ENCODE assay signal across 14 cellular contexts in genomic region chrX:68454476-68455150, GRCh38. TPM values are rescaled to one million over a fixed set of nuclear protein-coding genes. Genes with fewer than 3 reads are reported as not detected.
DNase-seq lines count a peak whose midpoint lies in the region; TF ChIP-seq lines count a peak whose summit lies in the region.
"Had no signal": no experiment of that assay in that cellular context is flagged by ENCODE, and none has a peak within 500 bp of the region (broad histone marks: within the 10 kb centered on the region; RNA-seq: fewer than 3 reads in every experiment).

No MANE protein-coding gene starts in this region.

- H3K4me1 ChIP-seq in trophoblast cell (ENCODE audit: control insufficient read depth in 1 of 2, insufficient read depth in 2 of 2, low read length in 2 of 2): peaks cover 0 to 2% of the 10 kb centered on the region in 2 experiments

- H3K27ac Mint-ChIP-seq in activated naive CD8-positive, alpha-beta T cell treated with anti-CD3 and anti-CD28 coated beads for 36 hours: no peak overlapping the region

- no peaks in the 10 kb centered on the region for H3K9me3 Mint-ChIP-seq in activated naive CD8-positive, alpha-beta T cell treated with anti-CD3 and anti-CD28 coated beads for 36 hours

- no peaks in the 10 kb centered on the region for H3K27me3 ChIP-seq in trophoblast cell (ENCODE audit: insufficient read depth, low read length)

- peak overlapping the region; percentile 40 for H2BK5ac ChIP-seq in trophoblast cell (ENCODE audit: low read depth, low read length, poor library complexity)

- no peak overlapping the region for H2BK12ac ChIP-seq in trophoblast cell (ENCODE audit: low read length)

- no peaks in the 10 kb centered on the region for H3K27me3 Mint-ChIP-seq in activated naive CD8-positive, alpha-beta T cell treated with anti-CD3 and anti-CD28 coated beads for 36 hours

- H4K12ac ChIP-seq in trophoblast cell (ENCODE audit: low read depth, low read length): no peak overlapping the region

- no peaks in the 10 kb centered on the region for H3K79me2 ChIP-seq in trophoblast cell (ENCODE audit: control insufficient read depth, insufficient read depth, low read length, poor library complexity)

- no peaks in the 10 kb centered on the region for H3K9me3 ChIP-seq in trophoblast cell (ENCODE audit: insufficient read depth, low read depth, low read length)

- H2BK120ac ChIP-seq in trophoblast cell (ENCODE audit: insufficient read depth, low read length, poor library complexity): peak overlapping the region; percentile 72

- no peak overlapping the region for H3K4me3 Mint-ChIP-seq in activated naive CD8-positive, alpha-beta T cell treated with anti-CD3 and anti-CD28 coated beads for 36 hours

- no CpG with 5 or more reads among the region's 8 CpGs for WGBS in trophoblast cell (ENCODE audit: extremely low coverage, insufficient coverage, insufficient read length)

- H3K14ac ChIP-seq in trophoblast cell (ENCODE audit: low read length): no peak overlapping the region

- H3K4me3 ChIP-seq in fibroblast of villous mesenchyme (ENCODE audit: low read depth, low read length) (no peak overlapping the region), trophoblast cell (ENCODE audit: low read depth, low read length) (no peak overlapping the region)

- H4K91ac ChIP-seq in trophoblast cell (ENCODE audit: low read depth, low read length): peak overlapping the region; percentile 47

- H3K18ac ChIP-seq in trophoblast cell (ENCODE audit: low read length): no peak overlapping the region

- TF ChIP-seq CTCF in fibroblast of villous mesenchyme (IDR thresholded peaks at IDR 0.05; ENCODE audit: insufficient read depth, low read depth, low read length): no peak

- no peak overlapping the region for H3K4me2 ChIP-seq in trophoblast cell (ENCODE audit: low read length)

- H3K27ac ChIP-seq in trophoblast cell (ENCODE audit: low read depth, low read length): no peak overlapping the region

- H3K36me3 ChIP-seq in trophoblast cell (ENCODE audit: control insufficient read depth in 1 of 2, insufficient read depth in 2 of 2, low read length in 2 of 2): no peaks in the 10 kb centered on the region

- H3K36me3 Mint-ChIP-seq in activated naive CD8-positive, alpha-beta T cell treated with anti-CD3 and anti-CD28 coated beads for 36 hours: no peaks in the 10 kb centered on the region

- no peak overlapping the region for H3K4ac ChIP-seq in trophoblast cell (ENCODE audit: low read depth, low read length)

- DNase-seq in ELF-1 (ENCODE audit: low read depth, low spot score): peak; percentile 22
- peak; percentile 63 for DNase-seq in M059J (ENCODE audit: low read depth)
- DNase-seq in fibroblast of villous mesenchyme (ENCODE audit: low read depth): peak; percentile 24
- peak in 1 of 2 donors; percentile 32 for DNase-seq in trophoblast cell
- no peak for DNase-seq in activated naive CD8-positive, alpha-beta T cell treated with anti-CD3 and anti-CD28 coated beads for 36 hours
- DNase-seq in T-helper 2 cell: no peak
- no peak for DNase-seq in NAMALWA (ENCODE audit: low spot score)
- DNase-seq: DMS 273 treated with DMSO at 0.1 percent for 48 hours, GOT3, NCI-H1105 treated with DMSO at 0.1 percent for 48 hours, NCI-H1694, NCI-H2081 treated with DMSO at 0.1 percent for 48 hours, NCI-H510A, NCI-H774 had no signal

- H3K79me1 ChIP-seq in trophoblast cell (ENCODE audit: low read length): peaks cover 5% of the 10 kb centered on the region

- H4K8ac ChIP-seq in trophoblast cell (ENCODE audit: low read depth, low read length): peak overlapping the region; percentile 60

- no peak overlapping the region for H3K23ac ChIP-seq in trophoblast cell (ENCODE audit: low read length)

- no peak overlapping the region for H2AK5ac ChIP-seq in trophoblast cell (ENCODE audit: low read length)

- H2AFZ ChIP-seq in trophoblast cell (ENCODE audit: insufficient read depth, low read length, poor library complexity): no peak overlapping the region

- H3K9ac ChIP-seq in trophoblast cell (ENCODE audit: low read length): no peak overlapping the region

- no peaks in the 10 kb centered on the region for H3K4me1 Mint-ChIP-seq in activated naive CD8-positive, alpha-beta T cell treated with anti-CD3 and anti-CD28 coated beads for 36 hours

RNA-seq across cellular contexts. Expression of gene OPHN1, which starts 21.3 kb away (rescaled TPM):
- 3.0 and 7.0 TPM in 2 replicates for total RNA-seq in M059J (2014; rRNA removed; shearing (Covaris generic))
- 9.0 and 13.0 TPM in 2 replicates for total RNA-seq in fibroblast of villous mesenchyme
- 4.2 and 6.3 TPM in 2 replicates for polyA plus RNA-seq in trophoblast cell (2013)
- not detected for total RNA-seq in activated naive CD8-positive, alpha-beta T cell treated with anti-CD3 and anti-CD28 coated beads for 36 hours

RNA-seq across cellular contexts. Expression of gene YIPF6, which starts 44.2 kb away (rescaled TPM):
- 29.1 and 46.8 TPM in 2 replicates for total RNA-seq in M059J (2014; rRNA removed; shearing (Covaris generic))
- total RNA-seq in fibroblast of villous mesenchyme: 26.1 and 43.2 TPM in 2 replicates
- 15.2 and 15.9 TPM in 2 replicates for polyA plus RNA-seq in trophoblast cell (2013)
- 10 to 100 TPM; 11.9 to 13.8 TPM for total RNA-seq in activated naive CD8-positive, alpha-beta T cell treated with anti-CD3 and anti-CD28 coated beads for 36 hours

Comparison
In these comparisons a context has a peak if more than half of its experiments do, and no peak if none do; other contexts are left out.
1. DNase-seq: peak in ELF-1 (single experiment), M059J (single experiment) and fibroblast of villous mesenchyme (single experiment); none in activated naive CD8-positive, alpha-beta T cell treated with anti-CD3 and anti-CD28 coated beads for 36 hours (single experiment), T-helper 2 cell (0 of 5) and NAMALWA (single experiment).